7 cellular contexts compared by ENCODE assay signal in the genomic region with DNA sequence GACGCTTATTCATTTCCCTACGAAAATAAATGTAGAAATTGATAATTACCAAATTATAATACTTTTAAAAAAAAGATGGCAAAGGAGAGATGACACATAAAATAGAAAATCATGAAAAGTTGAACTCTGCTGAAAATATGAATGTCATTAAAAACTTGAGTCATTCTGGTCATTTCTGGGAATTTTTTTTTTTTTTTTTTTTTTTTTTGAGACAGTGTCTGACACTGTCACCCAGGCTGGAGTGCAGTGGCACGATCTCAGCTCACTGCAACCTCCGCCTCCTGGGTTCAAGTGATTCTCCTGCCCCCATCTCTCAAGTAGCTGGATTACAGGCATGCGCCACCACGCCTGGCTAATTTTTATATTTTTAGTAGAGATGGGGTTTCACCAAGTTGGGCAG. TPM values are rescaled to one million over a fixed set of nuclear protein-coding genes. Genes with fewer than 3 reads are reported as not detected.
DNase-seq lines count a peak whose midpoint lies in the region; ATAC-seq and TF ChIP-seq lines count a peak whose summit lies in the region.
"Not testable (repeated sequence)": the region's sequence is repeated elsewhere in the genome, so short reads cannot be mapped to it uniquely, and the experiment has no call there.

No MANE protein-coding gene starts in this region.

- CTCF ChIA-PET in activated CD4-positive, alpha-beta T cell treated with anti-CD3 and anti-CD28 coated beads for 36 hours (lab: Charles Lee) = interaction anchor here (0.6 kb wide), 1 partner anchor 174 kb away, joined by 3 read pairs; no protein-coding TSS in a partner anchor

- not testable (repeated sequence) for H3K4me3 Mint-ChIP-seq in activated CD4-positive, alpha-beta T cell treated with anti-CD3 and anti-CD28 coated beads for 36 hours; activated T-helper 17 cell treated with anti-CD3 and anti-CD28 coated beads, Interleukin-2, amount 50 U/mL, for 72 hours; chondrocyte (ENCODE audit: unreplicated experiment); stimulated activated memory B cell treated with anti-CD40 and anti-IgM and Interleukin-4, amounts not matched to agents 10 μg/mL and 1 μg/mL and 100 μg/mL, for 72 hours

- H3K4me1 Mint-ChIP-seq in activated CD4-positive, alpha-beta T cell treated with anti-CD3 and anti-CD28 coated beads for 36 hours = peaks cover 13% of the 10 kb centered on the region
- H3K4me1 Mint-ChIP-seq in activated T-helper 17 cell treated with anti-CD3 and anti-CD28 coated beads, Interleukin-2, amount 50 U/mL, for 72 hours; chondrocyte (ENCODE audit: low read depth): not testable (repeated sequence)
- peaks cover 13% of the 10 kb centered on the region for H3K4me1 Mint-ChIP-seq in stimulated activated memory B cell treated with anti-CD40 and anti-IgM and Interleukin-4, amounts not matched to agents 10 μg/mL and 1 μg/mL and 100 μg/mL, for 72 hours

- TF ChIP-seq CTCF in chondrocyte (IDR thresholded peaks at IDR 0.05) = not testable (repeated sequence)

- not testable (repeated sequence) for H3K27me3 Mint-ChIP-seq in activated CD4-positive, alpha-beta T cell treated with anti-CD3 and anti-CD28 coated beads for 36 hours; activated T-helper 17 cell treated with anti-CD3 and anti-CD28 coated beads, Interleukin-2, amount 50 U/mL, for 72 hours; chondrocyte (ENCODE audit: low read depth); stimulated activated memory B cell treated with anti-CD40 and anti-IgM and Interleukin-4, amounts not matched to agents 10 μg/mL and 1 μg/mL and 100 μg/mL, for 72 hours

- H3K27ac Mint-ChIP-seq in activated CD4-positive, alpha-beta T cell treated with anti-CD3 and anti-CD28 coated beads for 36 hours = peak overlapping the region; percentile 19
- peak overlapping the region; percentile 13 for H3K27ac Mint-ChIP-seq in activated T-helper 17 cell treated with anti-CD3 and anti-CD28 coated beads, Interleukin-2, amount 50 U/mL, for 72 hours
- peak overlapping the region; percentile 32 for H3K27ac Mint-ChIP-seq in chondrocyte (ENCODE audit: unreplicated experiment)
- peak overlapping the region; percentile 74 for H3K27ac Mint-ChIP-seq in stimulated activated memory B cell treated with anti-CD40 and anti-IgM and Interleukin-4, amounts not matched to agents 10 μg/mL and 1 μg/mL and 100 μg/mL, for 72 hours

- not testable (repeated sequence) for DNase-seq in activated CD4-positive, alpha-beta T cell treated with anti-CD3 and anti-CD28 coated beads for 36 hours; chondrocyte (ENCODE audit: low spot score)

- POLR2A ChIA-PET in activated CD4-positive, alpha-beta T cell treated with anti-CD3 and anti-CD28 coated beads for 36 hours (lab: Charles Lee) = not testable (repeated sequence)

- peaks cover 22% of the 10 kb centered on the region for H3K36me3 Mint-ChIP-seq in activated CD4-positive, alpha-beta T cell treated with anti-CD3 and anti-CD28 coated beads for 36 hours (ENCODE audit: low read depth)
- H3K36me3 Mint-ChIP-seq in activated T-helper 17 cell treated with anti-CD3 and anti-CD28 coated beads, Interleukin-2, amount 50 U/mL, for 72 hours (ENCODE audit: low read depth) = peaks cover 83% of the 10 kb centered on the region
- H3K36me3 Mint-ChIP-seq in chondrocyte (ENCODE audit: low read depth) = peaks cover 24% of the 10 kb centered on the region
- peaks cover 73% of the 10 kb centered on the region for H3K36me3 Mint-ChIP-seq in stimulated activated memory B cell treated with anti-CD40 and anti-IgM and Interleukin-4, amounts not matched to agents 10 μg/mL and 1 μg/mL and 100 μg/mL, for 72 hours

- H3K9me3 Mint-ChIP-seq in activated CD4-positive, alpha-beta T cell treated with anti-CD3 and anti-CD28 coated beads for 36 hours (ENCODE audit: low read depth); activated T-helper 17 cell treated with anti-CD3 and anti-CD28 coated beads, Interleukin-2, amount 50 U/mL, for 72 hours; chondrocyte (ENCODE audit: low read depth); stimulated activated memory B cell treated with anti-CD40 and anti-IgM and Interleukin-4, amounts not matched to agents 10 μg/mL and 1 μg/mL and 100 μg/mL, for 72 hours: not testable (repeated sequence)

- ATAC-seq in GM21360 (IDR thresholded peaks at IDR 0.05; ENCODE audit: unreplicated experiment) (peak; percentile 12), HG03342 (IDR thresholded peaks at IDR 0.05; ENCODE audit: unreplicated experiment) (peak; percentile 24), HG03565 (IDR thresholded peaks at IDR 0.05; ENCODE audit: unreplicated experiment) (peak; percentile 5)
- ATAC-seq in activated CD4-positive, alpha-beta T cell treated with anti-CD3 and anti-CD28 coated beads for 36 hours = peak; percentile 60
- ATAC-seq in activated T-helper 17 cell treated with anti-CD3 and anti-CD28 coated beads, Interleukin-2, amount 50 U/mL, for 72 hours (replicated peaks) = peak; percentile 66
- peak; percentile 44 for ATAC-seq in stimulated activated memory B cell treated with anti-CD40 and anti-IgM and Interleukin-4, amounts not matched to agents 10 μg/mL and 1 μg/mL and 100 μg/mL, for 72 hours

- intact Hi-C loops in activated CD4-positive, alpha-beta T cell treated with anti-CD3 and anti-CD28 coated beads for 36 hours (cut with DNase I, micrococcal nuclease) = not testable (repeated sequence)

RNA-seq across cellular contexts. Expression of a gene that starts 22.0 kb away (rescaled TPM):
- 1 to 10 TPM; 3.7 to 4.3 TPM for total RNA-seq in activated CD4-positive, alpha-beta T cell treated with anti-CD3 and anti-CD28 coated beads for 36 hours
- total RNA-seq in activated T-helper 17 cell treated with anti-CD3 and anti-CD28 coated beads, Interleukin-2, amount 50 U/mL, for 72 hours = 1 to 10 TPM; 6.0 to 9.7 TPM
- total RNA-seq in chondrocyte = 4.5 to 5.2 TPM (median 5.1 TPM) in 3 replicates

Comparison
In these comparisons a context has a peak if more than half of its experiments do, and no peak if none do; other contexts are left out.
1. ATAC-seq: peak in every context shown above with its lines; median percentile 66 in activated T-helper 17 cell treated with anti-CD3 and anti-CD28 coated beads, Interleukin-2, amount 50 U/mL, for 72 hours; 60 in activated CD4-positive, alpha-beta T cell treated with anti-CD3 and anti-CD28 coated beads for 36 hours; 44 in stimulated activated memory B cell treated with anti-CD40 and anti-IgM and Interleukin-4, amounts not matched to agents 10 μg/mL and 1 μg/mL and 100 μg/mL, for 72 hours; 24 in HG03342; 12 in GM21360; 5 in HG03565.
2. H3K27ac Mint-ChIP-seq: peak in every context shown above with its lines; median percentile 74 in stimulated activated memory B cell treated with anti-CD40 and anti-IgM and Interleukin-4, amounts not matched to agents 10 μg/mL and 1 μg/mL and 100 μg/mL, for 72 hours; 32 in chondrocyte; 19 in activated CD4-positive, alpha-beta T cell treated with anti-CD3 and anti-CD28 coated beads for 36 hours; 13 in activated T-helper 17 cell treated with anti-CD3 and anti-CD28 coated beads, Interleukin-2, amount 50 U/mL, for 72 hours.